In genomic region chr4:3244747-3245146, GRCh38 we compare ENCODE assay signal across 22 cellular contexts. TPM values are rescaled to one million over a fixed set of nuclear protein-coding genes. Genes with fewer than 3 reads are reported as not detected.
"Had no signal": no experiment of that assay in that cellular context is flagged by ENCODE, and none has a peak within 500 bp of the region (broad histone marks: within the 10 kb centered on the region; RNA-seq: fewer than 3 reads in every experiment).

No MANE protein-coding gene starts in this region.

- H3K9me3 Mint-ChIP-seq: IgD-negative memory B cell had no signal

- H3K9me2 ChIP-seq: SK-N-SH had no signal

- H3K27ac ChIP-seq: KMS-11, PC-9 had no signal

- H2AFZ ChIP-seq: PC-9 had no signal

- H3K9ac ChIP-seq: KMS-11, SK-N-SH had no signal

- ATAC-seq: K562 had no signal

- H3K4me2 ChIP-seq: KMS-11, PC-9, SK-N-SH had no signal

- H3K27me3 Mint-ChIP-seq: IgD-negative memory B cell had no signal

- DNase-seq: MM.1S, NCI-H1092 treated with DMSO at 0.1 percent for 48 hours, NCI-H1436, NCI-H187, NCI-H2029, NCI-H2081 treated with DMSO at 0.1 percent for 48 hours, NCI-H2171, NCI-H226, NCI-H446, NCI-H510A, NCI-H524 treated with DMSO at 0.1 percent for 48 hours, NCI-H774, OCI-M1, PC-9, RPMI8226, SHP77, SK-N-SH, SW 1271 had no signal

- H3K4me3 ChIP-seq: K562, PC-9 had no signal

- H3K27ac Mint-ChIP-seq: IgD-negative memory B cell had no signal

- H3K9me3 ChIP-seq: SK-N-SH had no signal

- H3K4me3 Mint-ChIP-seq: IgD-negative memory B cell had no signal

RNA-seq across cellular contexts. Expression of gene MSANTD1, which starts 4.2 kb away (rescaled TPM):
- total RNA-seq: HT1080 had no signal
- polyA plus RNA-seq: IgD-negative memory B cell, K562 had no signal
